In the genomic region with DNA sequence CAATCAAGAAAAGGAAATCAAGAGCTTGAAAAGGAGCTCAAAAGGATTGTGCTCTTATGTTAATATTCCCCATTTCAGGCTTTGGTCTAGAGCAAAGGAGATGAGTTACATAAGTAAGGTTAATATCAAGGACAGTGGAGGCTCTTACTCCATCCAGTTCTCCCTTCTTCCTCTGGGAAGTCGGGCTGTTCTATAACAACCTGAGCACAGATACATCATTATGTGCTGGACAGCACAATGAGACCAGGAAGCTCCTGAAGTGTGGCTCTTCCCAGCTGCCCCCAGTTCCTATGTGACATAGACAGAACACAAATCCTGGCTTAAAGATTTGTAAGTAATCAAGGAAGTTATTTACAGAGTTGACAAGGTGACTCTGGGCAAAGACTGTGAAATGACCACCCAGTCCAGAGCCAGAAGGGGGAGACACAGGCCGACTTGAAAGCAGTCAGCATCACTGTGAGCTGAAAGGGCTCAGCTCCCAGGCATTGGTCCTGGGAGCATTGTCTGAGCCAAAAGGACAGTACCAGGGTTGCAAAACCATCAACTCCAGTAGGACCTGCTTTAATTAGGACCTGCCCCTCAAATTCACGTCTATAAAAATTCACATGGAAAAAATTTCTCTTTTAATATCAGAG, we compare ENCODE assay signal across 8 cellular contexts.
DNase-seq lines count a peak whose midpoint lies in the region; ATAC-seq, FAIRE-seq and TF ChIP-seq lines count a peak whose summit lies in the region.

No MANE protein-coding gene starts in this region.

- H3K9ac ChIP-seq in DND-41 (ENCODE audit: low read depth, low read length): no peak overlapping the region
- no peak overlapping the region for H3K9ac ChIP-seq in HUES48 (ENCODE audit: low read depth, low read length)

- H3K9me3 ChIP-seq in DND-41 (ENCODE audit: insufficient read depth, low read length, severe bottlenecking): no peaks in the 10 kb centered on the region
- no peaks in the 10 kb centered on the region for H3K9me3 ChIP-seq in HUES48 (ENCODE audit: control insufficient read depth, insufficient read depth, low read length)
- no peaks in the 10 kb centered on the region for H3K9me3 ChIP-seq in right cardiac atrium (ENCODE audit: control insufficient read depth, low read length)
- no peaks in the 10 kb centered on the region for H3K9me3 ChIP-seq in sigmoid colon

- TF ChIP-seq POLR2A in sigmoid colon (IDR thresholded peaks at IDR 0.05) (no peak), GM12892 (IDR thresholded peaks at IDR 0.05; ENCODE audit: low read depth, low read length) (no peak)

- DNase-seq in DND-41 (peak; percentile 10), right cardiac atrium (peak; percentile 47 to 69 (median 62)), sigmoid colon (peak; percentile 81), GM12892 (ENCODE audit: insufficient read length) (no peak)

- TF ChIP-seq CTCF in DND-41 (IDR thresholded peaks at IDR 0.05; ENCODE audit: borderline replicate concordance, extremely low read depth, low read length, poor library complexity, severe bottlenecking) (peak; percentile 40), VCaP (conservative IDR thresholded peaks at IDR 0.05) (peak; percentile 86), sigmoid colon (IDR thresholded peaks at IDR 0.05) (peak; percentile 31 to 61 (median 39))

- no peak for TF ChIP-seq EP300 in sigmoid colon (IDR thresholded peaks at IDR 0.05)

- 27% methylated on average over 3 of the region's 3 CpGs for WGBS in right cardiac atrium
- 18 to 35% methylated on average over 3 of the region's 3 CpGs for WGBS in sigmoid colon, 2 donors

- intact Hi-C loops in right cardiac atrium (cut with DNase I): loop anchor here in 1 of 4 donors (10.0 kb wide), 1 partner anchor 988 kb away; no protein-coding TSS in a partner anchor
- intact Hi-C loops in sigmoid colon (cut with DNase I): loop anchor here (1.0 kb wide), 1 partner anchor 983 kb away; no protein-coding TSS in a partner anchor

- no peak overlapping the region for H3K4me2 ChIP-seq in DND-41 (ENCODE audit: insufficient read depth, low read length)

- H3K4me3 ChIP-seq in DND-41 (ENCODE audit: low read depth in 1 of 2, low read length in 2 of 2) (no peak overlapping the region), HUES48 (ENCODE audit: low read depth, low read length) (no peak overlapping the region), right cardiac atrium (ENCODE audit: low read length) (no peak overlapping the region), sigmoid colon (no peak overlapping the region)

- no peak overlapping the region for H3K27ac ChIP-seq in DND-41 (ENCODE audit: low read length)
- H3K27ac ChIP-seq in HUES48 (ENCODE audit: low read depth, low read length): peak overlapping the region; percentile 9
- no peak overlapping the region for H3K27ac ChIP-seq in VCaP
- no peak overlapping the region for H3K27ac ChIP-seq in right cardiac atrium (ENCODE audit: low read length)
- peak overlapping the region in 1 of 4 donors; percentile 20 for H3K27ac ChIP-seq in sigmoid colon

- H3K36me3 ChIP-seq in DND-41 (ENCODE audit: insufficient read depth, low read length) (no peaks in the 10 kb centered on the region), HUES48 (ENCODE audit: control insufficient read depth, insufficient read depth, low read length) (no peaks in the 10 kb centered on the region), sigmoid colon (no peaks in the 10 kb centered on the region)

- H3K79me2 ChIP-seq in DND-41 (ENCODE audit: insufficient read depth, low read length): no peaks in the 10 kb centered on the region

- H2AFZ ChIP-seq in DND-41 (ENCODE audit: low read depth, low read length): no peak overlapping the region

- H3K4me1 ChIP-seq in DND-41 (ENCODE audit: insufficient read depth, low read length) (no peaks in the 10 kb centered on the region), HUES48 (ENCODE audit: control insufficient read depth, insufficient read depth, low read length) (peaks cover 4% of the 10 kb centered on the region), right cardiac atrium (ENCODE audit: control insufficient read depth, insufficient read depth, low read length) (no peaks in the 10 kb centered on the region), sigmoid colon (no peaks in the 10 kb centered on the region)

- H3K27me3 ChIP-seq in DND-41 (ENCODE audit: insufficient read depth, low read length, poor library complexity) (no peaks in the 10 kb centered on the region), HUES48 (ENCODE audit: control insufficient read depth, insufficient read depth, low read length) (no peaks in the 10 kb centered on the region), right cardiac atrium (ENCODE audit: control insufficient read depth, insufficient read depth) (no peaks in the 10 kb centered on the region), sigmoid colon (no peaks in the 10 kb centered on the region)

- H4K20me1 ChIP-seq in DND-41 (ENCODE audit: insufficient read depth, low read length): no peaks in the 10 kb centered on the region

- FAIRE-seq in GM12892 (lab: Jason Lieb, UNC): no peak

- 0 out of 3 replicates have a peak, but pooled peaks have one; percentile 44 for ATAC-seq in DND-41 (ENCODE audit: insufficient read depth, low read depth)
- peak; percentile 58 to 83 for ATAC-seq in right cardiac atrium
- ATAC-seq in HG03159 (IDR thresholded peaks at IDR 0.05; ENCODE audit: unreplicated experiment): no peak
- ATAC-seq in HG02938 (IDR thresholded peaks at IDR 0.05; ENCODE audit: unreplicated experiment): no peak

Comparison
In these comparisons a context has a peak if more than half of its experiments do, and no peak if none do; other contexts are left out.
1. ATAC-seq: peak in DND-41 (single experiment) and right cardiac atrium (2 of 2); none in HG03159 (single experiment) and HG02938 (single experiment).
2. Peak in every context shown above with its lines, with median percentiles within 50 percentile points of each other: CTCF ChIP-seq.